12 cellular contexts compared by ENCODE assay signal in the genomic region with DNA sequence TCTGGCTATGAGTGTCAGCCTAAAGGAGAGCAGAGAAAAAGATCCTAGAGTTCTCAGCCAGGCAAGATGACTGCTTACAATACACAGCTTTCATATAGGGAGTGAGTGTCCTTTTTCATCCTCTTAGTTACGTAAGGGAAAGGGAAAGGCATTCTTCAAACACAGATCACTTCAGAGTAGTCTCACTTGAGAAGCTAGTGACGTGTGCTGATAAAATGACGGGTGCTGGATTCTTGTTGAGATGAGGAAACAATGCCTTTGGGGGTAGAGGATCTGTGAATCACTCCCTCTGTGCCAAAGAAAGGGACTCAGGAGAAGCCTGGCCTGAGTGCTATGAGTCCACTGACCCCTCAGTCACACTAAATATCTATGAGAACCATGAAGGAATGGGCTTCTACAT.
DNase-seq lines count a peak whose midpoint lies in the region; ATAC-seq, FAIRE-seq and TF ChIP-seq lines count a peak whose summit lies in the region.
"Had no signal": no experiment of that assay in that cellular context is flagged by ENCODE, and none has a peak within 500 bp of the region (broad histone marks: within the 10 kb centered on the region; RNA-seq: fewer than 3 reads in every experiment).

No MANE protein-coding gene starts in this region.

- DNase-seq in SIG-M5 treated with dmso at 0.1 percent for 504 hours (lab: John Stamatoyannopoulos, UW; ENCODE audit: unreplicated experiment): peak; percentile 55
- DNase-seq in SIG-M5 (lab: John Stamatoyannopoulos, UW): no peak
- peak; percentile 58 for DNase-seq in OCI-M1 (lab: John Stamatoyannopoulos, UW)
- peak; percentile 81 for DNase-seq in fibroblast of the aortic adventitia (ENCODE audit: low read depth)
- DNase-seq in type B pancreatic cell (ENCODE audit: extremely low spot score, unreplicated experiment): no peak
- DNase-seq in D721Med (ENCODE audit: insufficient read length, low spot score): no peak
- DNase-seq in lower leg skin (ENCODE audit: low spot score in 2 of 2): no peak
- DNase-seq: activated CD4-positive, alpha-beta T cell treated with anti-CD3 and anti-CD28 coated beads, Interleukin-2, amount 10 ng/mL, durations not matched to agents 7 days and 5 days; heart right ventricle; Peyer's patch had no signal

- 65 to 68% methylated on average over 3 of the region's 3 CpGs for WGBS in lower leg skin, 2 donors

- peak overlapping the region; percentile 0 for H3K4me3 Mint-ChIP-seq in type B pancreatic cell
- H3K4me3 Mint-ChIP-seq: activated CD4-positive, alpha-beta T cell treated with anti-CD3 and anti-CD28 coated beads, Interleukin-2, amount 10 ng/mL, durations not matched to agents 7 days and 5 days had no signal

- H3K27ac Mint-ChIP-seq in type B pancreatic cell: peak overlapping the region; percentile 73
- H3K27ac Mint-ChIP-seq: activated CD4-positive, alpha-beta T cell treated with anti-CD3 and anti-CD28 coated beads, Interleukin-2, amount 10 ng/mL, durations not matched to agents 7 days and 5 days had no signal

- H3K4me3 ChIP-seq in fibroblast of the aortic adventitia (ENCODE audit: low read depth, low read length): no peak overlapping the region
- H3K4me3 ChIP-seq in lower leg skin (ENCODE audit: low read depth, poor library complexity, severe bottlenecking): no peak overlapping the region
- H3K4me3 ChIP-seq: GM12878, heart right ventricle, Peyer's patch had no signal

- no peaks in the 10 kb centered on the region for H3K27me3 Mint-ChIP-seq in type B pancreatic cell

- TF ChIP-seq CTCF in fibroblast of the aortic adventitia (IDR thresholded peaks at IDR 0.05; ENCODE audit: insufficient read depth, low read length) (no peak), type B pancreatic cell (conservative IDR thresholded peaks at IDR 0.05) (no peak), D721Med (IDR thresholded peaks at IDR 0.05; ENCODE audit: insufficient read depth, missing control alignments) (no peak), lower leg skin (IDR thresholded peaks at IDR 0.05) (no peak)

- peaks cover 7% of the 10 kb centered on the region for H3K36me3 Mint-ChIP-seq in type B pancreatic cell

- no peak for FAIRE-seq in D721Med (lab: Jason Lieb, UNC)
- FAIRE-seq: GM12878 had no signal

- peaks cover 60% of the 10 kb centered on the region for H3K4me1 Mint-ChIP-seq in type B pancreatic cell (ENCODE audit: unreplicated experiment)
- H3K4me1 Mint-ChIP-seq: activated CD4-positive, alpha-beta T cell treated with anti-CD3 and anti-CD28 coated beads, Interleukin-2, amount 10 ng/mL, durations not matched to agents 7 days and 5 days had no signal

- no peak for ATAC-seq in GM18870 (IDR thresholded peaks at IDR 0.05; ENCODE audit: unreplicated experiment)
- ATAC-seq: GM12878 had no signal

- intact Hi-C loops in lower leg skin (cut with DNase I; ENCODE audit: low total_unique reads): no loop called here

- H3K9me3 Mint-ChIP-seq in type B pancreatic cell: peaks cover 4% of the 10 kb centered on the region
- H3K9me3 Mint-ChIP-seq: activated CD4-positive, alpha-beta T cell treated with anti-CD3 and anti-CD28 coated beads, Interleukin-2, amount 10 ng/mL, durations not matched to agents 7 days and 5 days had no signal

- TF ChIP-seq POLR2A in lower leg skin (IDR thresholded peaks at IDR 0.05): no peak

Comparison
In these comparisons a context has a peak if more than half of its experiments do, and no peak if none do; other contexts are left out.
1. DNase-seq: peak in SIG-M5 treated with dmso at 0.1 percent for 504 hours (single experiment), OCI-M1 (single experiment) and fibroblast of the aortic adventitia (single experiment); none in SIG-M5 (single experiment), type B pancreatic cell (single experiment), D721Med (single experiment) and lower leg skin (0 of 2).